Comparison of ENCODE assay signal across 30 cellular contexts in genomic region chr2:157252529-157252928, GRCh38.
"Had no signal": no experiment of that assay in that cellular context is flagged by ENCODE, and none has a peak within 500 bp of the region (broad histone marks: within the 10 kb centered on the region; RNA-seq: fewer than 3 reads in every experiment).

No MANE protein-coding gene starts in this region.

- H3K36me3 ChIP-seq: MG63, Peyer's patch, SJSA1 had no signal

- H3K27me3 ChIP-seq: MG63, Peyer's patch, SJSA1 had no signal

- H3K27ac ChIP-seq: Peyer's patch, SJSA1 had no signal

- H3K9me3 ChIP-seq: MG63, Peyer's patch, SJSA1, SK-N-SH had no signal

- H3K4me3 ChIP-seq: MG63, Peyer's patch, SJSA1 had no signal

- H3K4me2 ChIP-seq: SK-N-SH had no signal

- H3K9me2 ChIP-seq: SK-N-SH had no signal

- DNase-seq: MG63, NCI-H1048, NCI-H1105, NCI-H1417 treated with DMSO at 0.1 percent for 48 hours, NCI-H1436 treated with DMSO at 0.1 percent for 48 hours, NCI-H1694 treated with DMSO at 0.1 percent for 48 hours, NCI-H187 treated with DMSO at 0.1 percent for 48 hours, NCI-H2029, NCI-H2081, NCI-H2171 treated with DMSO at 0.1 percent for 48 hours, NCI-H2227 treated with DMSO at 0.1 percent for 48 hours, NCI-H345, NCI-H446 treated with DMSO at 0.1 percent for 48 hours, NCI-H510A, NCI-H524, NCI-H526, NCI-H69, NCI-H748 treated with DMSO at 0.1 percent for 48 hours, NCI-H82, OCI-M1, PC-3, Peyer's patch, Right ventricle myocardium superior, RPMI8226, SHP77 treated with DMSO at 0.1 percent for 48 hours, SK-N-SH, SW 1271, T-helper 1 cell, T-helper 2 cell had no signal

- H3K9ac ChIP-seq: SK-N-SH had no signal
